ENCODE assay signal across 1 cellular context in genomic region chr2:215879977-215880940, GRCh38.
TF ChIP-seq lines count a peak whose summit lies in the region.

No MANE protein-coding gene starts in this region.

TF ChIP-seq in GM23338, 12 proteins besides CTCF, POLR2A, EP300 and RAD21 (continued from another document):
- TF ChIP-seq ZNF462 (CRISPR knock-in tag; IDR thresholded peaks at IDR 0.05): no peak
- TF ChIP-seq EZH2 (IDR thresholded peaks at IDR 0.05; ENCODE audit: low read depth, unreplicated experiment): no peak
- no peak for TF ChIP-seq ZNF114 (CRISPR knock-in tag; IDR thresholded peaks at IDR 0.05)
- no peak for TF ChIP-seq ETS1 (IDR thresholded peaks at IDR 0.05)
- TF ChIP-seq JUNB (IDR thresholded peaks at IDR 0.05; ENCODE audit: unreplicated experiment): no peak
- TF ChIP-seq POLR2AphosphoS5 (IDR thresholded peaks at IDR 0.05; ENCODE audit: low read depth): no peak
- TF ChIP-seq NANOG (IDR thresholded peaks at IDR 0.05; ENCODE audit: borderline replicate concordance): no peak
TF ChIP-seq in GM23338: peak in this region for 0.
